ENCODE assay signal across 11 cellular contexts in genomic region chr5:118121258-118121657, GRCh38.
"Had no signal": no experiment of that assay in that cellular context is flagged by ENCODE, and none has a peak within 500 bp of the region (broad histone marks: within the 10 kb centered on the region; RNA-seq: fewer than 3 reads in every experiment).

No MANE protein-coding gene starts in this region.

- ATAC-seq: GM23338, HCT116 had no signal

- H3K4me1 ChIP-seq: HAP-1 had no signal

- FAIRE-seq: H1, H54 had no signal

- H2AFZ ChIP-seq: GM23248, GM23338 had no signal

- H3K4me2 ChIP-seq: GM23338 had no signal

- H3K36me3 ChIP-seq: HAP-1 had no signal

- H3K9ac ChIP-seq: GM23248 had no signal

- H3K9me3 ChIP-seq: HAP-1 had no signal

- H3K27ac ChIP-seq: GM23248 had no signal

- DNase-seq: GM23248, GOT3, H7, H9, HCEC 1CT, HFFc6 had no signal

- H3K4me3 ChIP-seq: GM23248, GM23338, HAP-1 had no signal
